ENCODE assay signal across 1 cellular context in genomic region chr5:139863855-139864558, GRCh38.
A peak's percentile ranks its signal among the peaks of the same experiment; 100 is the strongest.
TF ChIP-seq lines count a peak whose summit lies in the region.

No MANE protein-coding gene starts in this region.

TF ChIP-seq in Ishikawa, 13 proteins besides CTCF, POLR2A, EP300 and RAD21:
- TF ChIP-seq REST (IDR thresholded peaks at IDR 0.05; ENCODE audit: low read depth) (no peak), YY1 (IDR thresholded peaks at IDR 0.05; ENCODE audit: low read depth) (peak; percentile 73)
